ENCODE assay signal across 1 cellular context in the genomic region with DNA sequence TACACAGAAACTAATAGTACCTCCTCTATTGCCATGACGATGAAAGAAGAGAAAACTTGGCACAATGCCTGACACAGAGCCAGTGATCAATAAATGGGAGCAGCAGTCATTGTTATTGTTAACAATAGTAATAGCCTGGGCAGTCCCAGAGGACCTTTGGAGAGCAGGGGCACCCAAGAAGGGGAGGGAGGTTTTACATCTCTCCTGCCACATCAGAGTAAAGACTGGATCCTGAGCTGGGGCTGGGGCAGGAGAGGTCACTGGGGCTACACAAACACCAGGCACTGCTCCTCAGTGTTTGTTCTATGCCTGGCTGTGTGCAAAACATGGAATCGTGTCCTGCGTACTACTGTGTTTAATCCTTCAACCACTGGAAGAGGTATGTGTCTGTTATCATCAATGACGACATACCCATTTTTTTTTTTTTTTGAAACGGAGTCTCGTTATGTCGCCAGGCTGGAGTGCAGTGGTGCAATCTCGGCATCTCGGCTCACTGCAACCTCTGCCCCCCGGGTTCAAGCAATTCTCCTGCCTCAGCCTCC.
TF ChIP-seq lines count a peak whose summit lies in the region.

No MANE protein-coding gene starts in this region.

TF ChIP-seq in K562, 482 proteins besides CTCF, POLR2A, EP300 and RAD21:
- peak; percentile 92 for TF ChIP-seq ZNF384 (IDR thresholded peaks at IDR 0.05; ENCODE audit: low read depth, low read length)
- TF ChIP-seq NFIC (IDR thresholded peaks at IDR 0.05), result peak; percentile 74
- TF ChIP-seq RFX1 (IDR thresholded peaks at IDR 0.05), result peak; percentile 57; the same call in 1 of the 2 replicates
- TF ChIP-seq, protein P1, sequence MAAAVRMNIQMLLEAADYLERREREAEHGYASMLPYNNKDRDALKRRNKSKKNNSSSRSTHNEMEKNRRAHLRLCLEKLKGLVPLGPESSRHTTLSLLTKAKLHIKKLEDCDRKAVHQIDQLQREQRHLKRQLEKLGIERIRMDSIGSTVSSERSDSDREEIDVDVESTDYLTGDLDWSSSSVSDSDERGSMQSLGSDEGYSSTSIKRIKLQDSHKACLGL (CRISPR knock-in tag; IDR thresholded peaks at IDR 0.05; ENCODE audit: borderline replicate concordance, poor library complexity, severe bottlenecking), result no peak
- TF ChIP-seq NEUROD1 (IDR thresholded peaks at IDR 0.05; ENCODE audit: borderline replicate concordance, low read depth, low read length, partially characterized antibody), result peak; percentile 45
- 0 out of 2 replicates have a peak, but pooled peaks have one; percentile 19 for TF ChIP-seq DPF2 (IDR thresholded peaks at IDR 0.05)
- peak; percentile 86 for TF ChIP-seq ATF7 (IDR thresholded peaks at IDR 0.05)
- no peak for TF ChIP-seq ZNF583 (CRISPR knock-in tag; IDR thresholded peaks at IDR 0.05)
- TF ChIP-seq MAFG (tag; conservative IDR thresholded peaks at IDR 0.05), result no peak
- TF ChIP-seq KLF16 (IDR thresholded peaks at IDR 0.05), result no peak
- 0 out of 4 replicates have a peak, but pooled peaks of 1 of the 2 experiments have one; percentile 37 for TF ChIP-seq ARNT (IDR thresholded peaks at IDR 0.05)
- peak; percentile 79 for TF ChIP-seq CEBPB (tag; IDR thresholded peaks at IDR 0.05)
- TF ChIP-seq CREB1 (IDR thresholded peaks at IDR 0.05), result peak; percentile 40; the same call in 1 of the 2 replicates
- no peak; the same call in 1 of the 2 replicates for TF ChIP-seq CREB1 (CRISPR knock-in tag; IDR thresholded peaks at IDR 0.05)
- peak; percentile 60; the same call in 1 of the 2 replicates for TF ChIP-seq CREM (IDR thresholded peaks at IDR 0.05; ENCODE audit: low read depth)
- TF ChIP-seq, protein P2, sequence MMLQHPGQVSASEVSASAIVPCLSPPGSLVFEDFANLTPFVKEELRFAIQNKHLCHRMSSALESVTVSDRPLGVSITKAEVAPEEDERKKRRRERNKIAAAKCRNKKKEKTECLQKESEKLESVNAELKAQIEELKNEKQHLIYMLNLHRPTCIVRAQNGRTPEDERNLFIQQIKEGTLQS (IDR thresholded peaks at IDR 0.05), result peak; percentile 84
- TF ChIP-seq, protein P2 (CRISPR knock-in tag; conservative IDR thresholded peaks at IDR 0.05), result no peak
- peak; percentile 41; the same call in 1 of the 2 replicates for TF ChIP-seq JUND (IDR thresholded peaks at IDR 0.05; ENCODE audit: borderline replicate concordance, low read depth, low read length)
- peak; percentile 45; the same call in 1 of the 3 replicates for TF ChIP-seq JUND (tag; IDR thresholded peaks at IDR 0.05; ENCODE audit: borderline replicate concordance, low read depth, low read length)
- no peak for TF ChIP-seq TBL1XR1 (IDR thresholded peaks at IDR 0.05; ENCODE audit: low read length in 2 of 2)
- TF ChIP-seq ATF1 (CRISPR knock-in tag; IDR thresholded peaks at IDR 0.05), result no peak
- peak; percentile 75 for TF ChIP-seq ATF1 (tag; IDR thresholded peaks at IDR 0.05)
- TF ChIP-seq, protein P3, sequence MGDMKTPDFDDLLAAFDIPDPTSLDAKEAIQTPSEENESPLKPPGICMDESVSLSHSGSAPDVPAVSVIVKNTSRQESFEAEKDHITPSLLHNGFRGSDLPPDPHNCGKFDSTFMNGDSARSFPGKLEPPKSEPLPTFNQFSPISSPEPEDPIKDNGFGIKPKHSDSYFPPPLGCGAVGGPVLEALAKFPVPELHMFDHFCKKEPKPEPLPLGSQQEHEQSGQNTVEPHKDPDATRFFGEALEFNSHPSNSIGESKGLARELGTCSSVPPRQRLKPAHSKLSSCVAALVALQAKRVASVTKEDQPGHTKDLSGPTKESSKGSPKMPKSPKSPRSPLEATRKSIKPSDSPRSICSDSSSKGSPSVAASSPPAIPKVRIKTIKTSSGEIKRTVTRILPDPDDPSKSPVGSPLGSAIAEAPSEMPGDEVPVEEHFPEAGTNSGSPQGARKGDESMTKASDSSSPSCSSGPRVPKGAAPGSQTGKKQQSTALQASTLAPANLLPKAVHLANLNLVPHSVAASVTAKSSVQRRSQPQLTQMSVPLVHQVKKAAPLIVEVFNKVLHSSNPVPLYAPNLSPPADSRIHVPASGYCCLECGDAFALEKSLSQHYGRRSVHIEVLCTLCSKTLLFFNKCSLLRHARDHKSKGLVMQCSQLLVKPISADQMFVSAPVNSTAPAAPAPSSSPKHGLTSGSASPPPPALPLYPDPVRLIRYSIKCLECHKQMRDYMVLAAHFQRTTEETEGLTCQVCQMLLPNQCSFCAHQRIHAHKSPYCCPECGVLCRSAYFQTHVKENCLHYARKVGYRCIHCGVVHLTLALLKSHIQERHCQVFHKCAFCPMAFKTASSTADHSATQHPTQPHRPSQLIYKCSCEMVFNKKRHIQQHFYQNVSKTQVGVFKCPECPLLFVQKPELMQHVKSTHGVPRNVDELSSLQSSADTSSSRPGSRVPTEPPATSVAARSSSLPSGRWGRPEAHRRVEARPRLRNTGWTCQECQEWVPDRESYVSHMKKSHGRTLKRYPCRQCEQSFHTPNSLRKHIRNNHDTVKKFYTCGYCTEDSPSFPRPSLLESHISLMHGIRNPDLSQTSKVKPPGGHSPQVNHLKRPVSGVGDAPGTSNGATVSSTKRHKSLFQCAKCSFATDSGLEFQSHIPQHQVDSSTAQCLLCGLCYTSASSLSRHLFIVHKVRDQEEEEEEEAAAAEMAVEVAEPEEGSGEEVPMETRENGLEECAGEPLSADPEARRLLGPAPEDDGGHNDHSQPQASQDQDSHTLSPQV (IDR thresholded peaks at IDR 0.05), result peak; percentile 12; the same call in 1 of the 2 replicates
- no peak; the same call in 1 of the 2 replicates for TF ChIP-seq CEBPG (CRISPR knock-in tag; IDR thresholded peaks at IDR 0.05)
- TF ChIP-seq CEBPG (tag; conservative IDR thresholded peaks at IDR 0.05 in 1 of 2, IDR thresholded peaks at IDR 0.05 in 1 of 2), result peak in 1 of 2 experiments; percentile 40; a peak in 1 of 4 replicates
TF ChIP-seq in K562: peak in this region for 15.
